ENCODE assay signal across 29 cellular contexts in genomic region chr3:74091204-74091603, GRCh38.
"Had no signal": no experiment of that assay in that cellular context is flagged by ENCODE, and none has a peak within 500 bp of the region (broad histone marks: within the 10 kb centered on the region; RNA-seq: fewer than 3 reads in every experiment).

No MANE protein-coding gene starts in this region.

- H2AFZ ChIP-seq: hepatocyte had no signal

- FAIRE-seq: pancreas, urothelium cell line had no signal

- H3K4me3 Mint-ChIP-seq: naive thymus-derived CD4-positive, alpha-beta T cell; nephron; neural crest cell; stimulated activated effector memory CD8-positive, alpha-beta T cell treated with anti-CD3 and anti-CD28 coated beads, Interleukin-12 subunit alpha, Interleukin-12 subunit beta, amount 100 ng/mL, for 72 hours; stimulated activated naive CD8-positive, alpha-beta T cell treated with anti-CD3 and anti-CD28 coated beads, Interleukin-15, Interleukin-2, amounts not matched to agents 100 ng/mL and 50 ng/mL, for 24 hours had no signal

- H3K9me3 ChIP-seq: left ventricle myocardium inferior, mucosa of descending colon, pancreas, prostate gland, suprapubic skin, thoracic aorta, tibial artery, upper lobe of right lung had no signal

- H3K4me3 ChIP-seq: hepatocyte, left ventricle myocardium inferior, lung, mucosa of descending colon, pancreas, prostate gland, skin epidermis, spleen, suprapubic skin, thoracic aorta, tibial artery, upper lobe of right lung had no signal

- H3K36me3 ChIP-seq: left ventricle myocardium inferior, pancreas, prostate gland, spleen, suprapubic skin, thoracic aorta, tibial artery, upper lobe of right lung had no signal

- H3K27me3 ChIP-seq: hepatocyte, pancreas, spleen, suprapubic skin, tibial artery, upper lobe of right lung had no signal

- H3K36me3 Mint-ChIP-seq: naive thymus-derived CD4-positive, alpha-beta T cell; stimulated activated effector memory CD8-positive, alpha-beta T cell treated with anti-CD3 and anti-CD28 coated beads, Interleukin-12 subunit alpha, Interleukin-12 subunit beta, amount 100 ng/mL, for 72 hours had no signal

- H3K4me2 ChIP-seq: hepatocyte had no signal

- DNase-seq: islet precursor cell; left ventricle myocardium inferior; mesendoderm; midbrain; mucosa of descending colon; naive thymus-derived CD4-positive, alpha-beta T cell; nucleus accumbens; pancreas; posterior cingulate gyrus; retina; right cardiac atrium; spleen; stimulated activated CD4-positive, alpha-beta T cell treated with anti-CD3 and anti-CD28 coated beads, Interleukin-4, amount 100 ng/mL, for 24 hours; stimulated activated naive CD4-positive, alpha-beta T cell; tibial artery; trophoblast cell; upper lobe of right lung had no signal

- H3K9me3 Mint-ChIP-seq: neural crest cell had no signal

- ATAC-seq: mucosa of descending colon; naive thymus-derived CD4-positive, alpha-beta T cell; pancreas; right cardiac atrium; sciatic nerve; stimulated activated effector memory CD8-positive, alpha-beta T cell treated with anti-CD3 and anti-CD28 coated beads, Interleukin-12 subunit alpha, Interleukin-12 subunit beta, amount 100 ng/mL, for 72 hours; upper lobe of right lung had no signal

- H3K27ac Mint-ChIP-seq: naive thymus-derived CD4-positive, alpha-beta T cell; stimulated activated effector memory CD8-positive, alpha-beta T cell treated with anti-CD3 and anti-CD28 coated beads, Interleukin-12 subunit alpha, Interleukin-12 subunit beta, amount 100 ng/mL, for 72 hours; stimulated activated naive CD8-positive, alpha-beta T cell treated with anti-CD3 and anti-CD28 coated beads, Interleukin-15, Interleukin-2, amounts not matched to agents 100 ng/mL and 50 ng/mL, for 24 hours had no signal

- H3K4me1 Mint-ChIP-seq: naive thymus-derived CD4-positive, alpha-beta T cell; neural crest cell; stimulated activated effector memory CD8-positive, alpha-beta T cell treated with anti-CD3 and anti-CD28 coated beads, Interleukin-12 subunit alpha, Interleukin-12 subunit beta, amount 100 ng/mL, for 72 hours had no signal

- H3K27me3 Mint-ChIP-seq: naive thymus-derived CD4-positive, alpha-beta T cell; stimulated activated naive CD8-positive, alpha-beta T cell treated with anti-CD3 and anti-CD28 coated beads, Interleukin-15, Interleukin-2, amounts not matched to agents 100 ng/mL and 50 ng/mL, for 24 hours had no signal

- H3K79me2 ChIP-seq: hepatocyte had no signal

- H3K4me1 ChIP-seq: left ventricle myocardium inferior, pancreas, prostate gland, spleen, suprapubic skin, tibial artery, upper lobe of right lung had no signal

- H3K27ac ChIP-seq: hepatocyte, left ventricle myocardium inferior, pancreas, prostate gland, skin epidermis, spleen, suprapubic skin, thoracic aorta, tibial artery, upper lobe of right lung had no signal
